ENCODE assay signal across 17 cellular contexts in the genomic region with DNA sequence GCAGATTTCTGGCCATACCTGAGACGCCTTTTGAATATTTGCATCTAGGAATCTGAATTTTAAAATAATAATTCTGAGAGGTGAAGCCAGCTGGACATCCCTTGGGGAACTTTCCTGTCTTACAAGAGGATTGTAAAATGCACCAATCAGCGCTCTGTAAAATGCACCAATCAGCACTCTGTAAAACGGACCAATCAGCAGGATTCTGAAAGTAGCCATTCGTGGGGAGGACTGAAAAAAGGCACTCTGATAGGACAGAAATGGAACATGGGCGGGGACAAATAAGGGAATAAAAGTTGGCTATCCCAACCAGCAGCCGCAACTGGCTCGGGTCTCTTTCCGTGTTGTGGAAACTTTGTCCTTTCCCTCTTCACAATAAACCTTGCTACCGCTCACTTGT.
"Had no signal": no experiment of that assay in that cellular context is flagged by ENCODE, and none has a peak within 500 bp of the region (broad histone marks: within the 10 kb centered on the region; RNA-seq: fewer than 3 reads in every experiment).

No MANE protein-coding gene starts in this region.

- H3K9me3 ChIP-seq: heart left ventricle, mucosa of descending colon, psoas muscle, thoracic aorta, transverse colon had no signal

- H3K27me3 ChIP-seq: dorsolateral prefrontal cortex, heart left ventricle, transverse colon had no signal

- ATAC-seq: heart left ventricle; mucosa of descending colon; sciatic nerve; stimulated activated naive B cell treated with anti-CD40 and anti-IgM and Interleukin-4, amounts not matched to agents 10 μg/mL and 1 μg/mL and 100 μg/mL, for 72 hours; stimulated activated naive CD8-positive, alpha-beta T cell treated with anti-CD3 and anti-CD28 coated beads, Interleukin-15, amount 100 ng/mL, for 72 hours had no signal

- DNase-seq: cortex of kidney; dorsolateral prefrontal cortex; effector CD8-positive, alpha-beta T cell; heart left ventricle; hippocampal formation; kidney glomerular epithelial cell; mucosa of descending colon; psoas muscle; retina; stimulated activated CD4-positive, alpha-beta T cell treated with anti-CD3 and anti-CD28 coated beads, Interleukin-2, amount 100 ng/mL, for 24 hours; stimulated activated CD4-positive, alpha-beta T cell treated with anti-CD3 and anti-CD28 coated beads, Interleukin-4, amount 100 ng/mL, for 4 hours; stimulated activated naive B cell treated with anti-CD40 and anti-IgM and Interleukin-4, amounts not matched to agents 10 μg/mL and 1 μg/mL and 100 μg/mL, for 72 hours; stimulated activated naive CD8-positive, alpha-beta T cell treated with anti-CD3 and anti-CD28 coated beads, Interleukin-15, amount 100 ng/mL, for 72 hours; transverse colon had no signal

- H3K27ac ChIP-seq: dorsolateral prefrontal cortex, heart left ventricle, psoas muscle, thoracic aorta, transverse colon had no signal

- H3K4me3 Mint-ChIP-seq: nephron; stimulated activated naive B cell treated with anti-CD40 and anti-IgM and Interleukin-4, amounts not matched to agents 10 μg/mL and 1 μg/mL and 100 μg/mL, for 72 hours; stimulated activated naive CD8-positive, alpha-beta T cell treated with anti-CD3 and anti-CD28 coated beads, Interleukin-15, amount 100 ng/mL, for 72 hours had no signal

- H3K27me3 Mint-ChIP-seq: stimulated activated naive B cell treated with anti-CD40 and anti-IgM and Interleukin-4, amounts not matched to agents 10 μg/mL and 1 μg/mL and 100 μg/mL, for 72 hours; stimulated activated naive CD8-positive, alpha-beta T cell treated with anti-CD3 and anti-CD28 coated beads, Interleukin-15, amount 100 ng/mL, for 72 hours had no signal

- H3K4me3 ChIP-seq: dorsolateral prefrontal cortex, heart left ventricle, mucosa of descending colon, psoas muscle, thoracic aorta, transverse colon had no signal

- H3K4me1 Mint-ChIP-seq: nephron had no signal

- H3K9me3 Mint-ChIP-seq: stimulated activated naive B cell treated with anti-CD40 and anti-IgM and Interleukin-4, amounts not matched to agents 10 μg/mL and 1 μg/mL and 100 μg/mL, for 72 hours; stimulated activated naive CD8-positive, alpha-beta T cell treated with anti-CD3 and anti-CD28 coated beads, Interleukin-15, amount 100 ng/mL, for 72 hours had no signal

- H3K27ac Mint-ChIP-seq: nephron; stimulated activated naive B cell treated with anti-CD40 and anti-IgM and Interleukin-4, amounts not matched to agents 10 μg/mL and 1 μg/mL and 100 μg/mL, for 72 hours; stimulated activated naive CD8-positive, alpha-beta T cell treated with anti-CD3 and anti-CD28 coated beads, Interleukin-15, amount 100 ng/mL, for 72 hours had no signal
